In the genomic region with DNA sequence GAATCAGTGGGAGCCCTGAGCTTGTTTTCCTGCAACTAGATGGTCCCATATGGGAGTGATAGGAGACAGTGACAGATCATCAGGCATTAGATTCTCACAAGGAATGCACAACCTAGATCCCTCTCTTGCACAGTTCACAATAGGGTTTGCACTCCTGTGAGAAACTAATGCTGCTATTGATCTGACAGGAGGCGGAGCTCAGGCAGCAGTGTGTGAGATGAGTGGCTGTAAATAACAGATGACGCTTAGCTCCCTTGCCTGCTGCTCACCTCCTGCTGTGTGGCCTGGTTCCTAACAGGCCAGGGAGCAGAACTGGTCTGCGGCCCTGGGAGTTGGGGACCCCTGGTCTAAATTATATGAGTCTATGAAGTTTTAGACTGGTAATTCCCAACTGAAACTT, we compare ENCODE assay signal across 28 cellular contexts. TPM values are rescaled to one million over a fixed set of nuclear protein-coding genes. Genes with fewer than 3 reads are reported as not detected.
A peak's percentile ranks its signal among the peaks of the same experiment; 100 is the strongest.
DNase-seq lines count a peak whose midpoint lies in the region; ATAC-seq, FAIRE-seq and TF ChIP-seq lines count a peak whose summit lies in the region.
"Had no signal": no experiment of that assay in that cellular context is flagged by ENCODE, and none has a peak within 500 bp of the region (broad histone marks: within the 10 kb centered on the region; RNA-seq: fewer than 3 reads in every experiment).

No MANE protein-coding gene starts in this region.

- DNase-seq in MCF 10A (ENCODE audit: unreplicated experiment) (no peak), breast epithelium (ENCODE audit: low spot score in 2 of 2) (no peak), T-helper 17 cell (no peak), pancreas (peak in 4 of 6 donors; percentile 29 to 38 (median 34)), gastrocnemius medialis (no peak), dorsolateral prefrontal cortex (no peak), AML-193 (lab: John Stamatoyannopoulos, UW) (no peak), H4 (ENCODE audit: low spot score) (no peak)
- DNase-seq: activated CD4-positive, alpha-beta T cell treated with anti-CD3 and anti-CD28 coated beads for 48 hours; activated CD8-positive, alpha-beta memory T cell treated with anti-CD3 and anti-CD28 coated beads, Interleukin-2, amount 10 ng/mL, durations not matched to agents 7 days and 5 days; activated naive CD4-positive, alpha-beta T cell treated with anti-CD3 and anti-CD28 coated beads, Interleukin-2, amount 10 ng/mL, durations not matched to agents 7 days and 5 days; activated T-cell treated with anti-CD3 and anti-CD28 coated beads, Interleukin-2, amount 50 U/mL, for 72 hours; esophagus squamous epithelium; left ventricle myocardium inferior; NCI-H1436 treated with DMSO at 0.1 percent for 48 hours; NCI-H446 treated with DMSO at 0.1 percent for 48 hours; ovary; Peyer's patch; SJCRH30; stomach; T-cell had no signal

- H3K36me3 Mint-ChIP-seq in MCF 10A (ENCODE audit: insufficient read depth, unreplicated experiment) (peaks cover 39% of the 10 kb centered on the region), T-helper 17 cell (ENCODE audit: low read depth) (peaks cover 8% of the 10 kb centered on the region)

- H3K9me3 ChIP-seq in breast epithelium (no peaks in the 10 kb centered on the region), T-helper 17 cell (ENCODE audit: control insufficient read depth, low read length, poor library complexity, severe bottlenecking) (no peaks in the 10 kb centered on the region), pancreas (no peaks in the 10 kb centered on the region), gastrocnemius medialis (no peaks in the 10 kb centered on the region)
- H3K9me3 ChIP-seq: esophagus squamous epithelium, left ventricle myocardium inferior, ovary, Peyer's patch, right lobe of liver, SJCRH30, stomach, tibial nerve had no signal

- H3K27ac Mint-ChIP-seq in MCF 10A (ENCODE audit: low read depth, unreplicated experiment) (peak overlapping the region; percentile 54), T-helper 17 cell (peak overlapping the region; percentile 97)
- H3K27ac Mint-ChIP-seq: mesothelial cell of epicardium had no signal

- TF ChIP-seq CTCF in MCF 10A (IDR thresholded peaks at IDR 0.05; ENCODE audit: unreplicated experiment), result no peak
- TF ChIP-seq CTCF in breast epithelium (IDR thresholded peaks at IDR 0.05), result no peak
- no peak for TF ChIP-seq CTCF in pancreas (IDR thresholded peaks at IDR 0.05)
- TF ChIP-seq CTCF in gastrocnemius medialis (IDR thresholded peaks at IDR 0.05 in 4 of 5, conservative IDR thresholded peaks at IDR 0.05 in 1 of 5), result no peak
- TF ChIP-seq CTCF in dorsolateral prefrontal cortex (IDR thresholded peaks at IDR 0.05 in 54 of 56, conservative IDR thresholded peaks at IDR 0.05 in 2 of 56; ENCODE audit: low read depth in 1 of 56, partially characterized antibody in 56 of 56), result no peak

- no peak for FAIRE-seq in pancreas (lab: Jason Lieb, UNC)
- FAIRE-seq: A204.1, K562 had no signal

- H3K36me3 ChIP-seq in breast epithelium, result no peaks in the 10 kb centered on the region
- no peaks in the 10 kb centered on the region for H3K36me3 ChIP-seq in pancreas
- peaks cover 0 to 25% of the 10 kb centered on the region in 2 donors for H3K36me3 ChIP-seq in gastrocnemius medialis
- H3K36me3 ChIP-seq: ovary, Peyer's patch, right lobe of liver, tibial nerve had no signal

- H3K27ac ChIP-seq in breast epithelium (no peak overlapping the region), pancreas (no peak overlapping the region), gastrocnemius medialis (peak overlapping the region in 1 of 4 donors; percentile 23), dorsolateral prefrontal cortex (no peak overlapping the region)
- H3K27ac ChIP-seq: cardiac muscle cell, left ventricle myocardium inferior, ovary, SJCRH30, tibial nerve had no signal

- H3K27me3 Mint-ChIP-seq in MCF 10A (ENCODE audit: insufficient read depth, unreplicated experiment) (no peaks in the 10 kb centered on the region), T-helper 17 cell (no peaks in the 10 kb centered on the region)
- H3K27me3 Mint-ChIP-seq: activated CD8-positive, alpha-beta memory T cell treated with anti-CD3 and anti-CD28 coated beads, Interleukin-2, amount 10 ng/mL, durations not matched to agents 7 days and 5 days; activated naive CD4-positive, alpha-beta T cell treated with anti-CD3 and anti-CD28 coated beads, Interleukin-2, amount 10 ng/mL, durations not matched to agents 7 days and 5 days; natural killer cell treated with Interleukin-12 subunit alpha and Interleukin-12 subunit beta and Interleukin-15 and Interleukin-18, amount 100 ng/mL, for 72 hours; T-cell had no signal

- POLR2A ChIA-PET in MCF 10A (lab: Yijun Ruan, JAX), result interaction anchor here (0.6 to 2.6 kb wide), 6 partner anchors 15 to 391 kb away, joined by 3 to 11 read pairs (median 4); no protein-coding TSS in a partner anchor

- no peaks in the 10 kb centered on the region for H3K9me3 Mint-ChIP-seq in MCF 10A (ENCODE audit: unreplicated experiment)
- H3K9me3 Mint-ChIP-seq: activated naive CD4-positive, alpha-beta T cell treated with anti-CD3 and anti-CD28 coated beads, Interleukin-2, amount 10 ng/mL, durations not matched to agents 7 days and 5 days; activated T-cell treated with anti-CD3 and anti-CD28 coated beads, Interleukin-2, amount 50 U/mL, for 72 hours; natural killer cell treated with Interleukin-12 subunit alpha and Interleukin-12 subunit beta and Interleukin-15 and Interleukin-18, amount 100 ng/mL, for 72 hours; T-cell had no signal

- intact Hi-C loops in MCF 10A (cut with micrococcal nuclease) (no loop called here), breast epithelium (cut with DNase I; ENCODE audit: low total_unique reads) (no loop called here), pancreas (cut with DNase I) (no loop called here), gastrocnemius medialis (cut with DNase I; ENCODE audit: low total_unique reads) (no loop called here), dorsolateral prefrontal cortex (cut with DNase I) (no loop called here)

- H3K27me3 ChIP-seq in breast epithelium (no peaks in the 10 kb centered on the region), pancreas (no peaks in the 10 kb centered on the region), gastrocnemius medialis (no peaks in the 10 kb centered on the region), dorsolateral prefrontal cortex (no peaks in the 10 kb centered on the region)
- H3K27me3 ChIP-seq: cardiac muscle cell, esophagus squamous epithelium, ovary, Peyer's patch, right lobe of liver, SJCRH30, stomach, tibial nerve had no signal

- in situ Hi-C loops in gastrocnemius medialis (cut with MboI; ENCODE audit: low sequenced_read_pairs in 4 of 4), result loop anchor here in 1 of 4 donors (25.0 kb wide), 1 partner anchor 383 kb away; the partner anchor contains the start of gene C1GALT1

- peaks cover 17% of the 10 kb centered on the region for H3K4me1 Mint-ChIP-seq in MCF 10A (ENCODE audit: insufficient read depth, unreplicated experiment)
- H3K4me1 Mint-ChIP-seq in T-helper 17 cell, result peaks cover 36% of the 10 kb centered on the region

- ATAC-seq in T-helper 17 cell (no peak), pancreas (no peak), gastrocnemius medialis (no peak)
- ATAC-seq: activated CD8-positive, alpha-beta memory T cell treated with anti-CD3 and anti-CD28 coated beads, Interleukin-2, amount 10 ng/mL, durations not matched to agents 7 days and 5 days; activated T-cell treated with anti-CD3 and anti-CD28 coated beads, Interleukin-2, amount 50 U/mL, for 72 hours; K562; natural killer cell treated with Interleukin-12 subunit alpha and Interleukin-12 subunit beta and Interleukin-15 and Interleukin-18, amount 100 ng/mL, for 72 hours; T-cell had no signal

- H3K4me3 ChIP-seq in breast epithelium (no peak overlapping the region), pancreas (no peak overlapping the region), gastrocnemius medialis (peak overlapping the region in 2 of 4 donors; percentile 7 to 67), dorsolateral prefrontal cortex (no peak overlapping the region)
- H3K4me3 ChIP-seq: cardiac muscle cell, esophagus squamous epithelium, K562, left ventricle myocardium inferior, ovary, Peyer's patch, right lobe of liver, SJCRH30, stomach, tibial nerve had no signal

- no TSS peak for BruUV-seq in MCF 10A (replicated peaks; lab: Mats Ljungman, UMichigan)

- CTCF ChIA-PET in MCF 10A (lab: Yijun Ruan, JAX), result interaction anchor here (1.0 to 1.1 kb wide), 2 partner anchors 9 to 468 kb away, joined by 3 to 5 read pairs; no protein-coding TSS in a partner anchor

- H3K4me3 Mint-ChIP-seq in MCF 10A (ENCODE audit: unreplicated experiment) (peak overlapping the region; percentile 16), T-helper 17 cell (no peak overlapping the region)
- H3K4me3 Mint-ChIP-seq: mesothelial cell of epicardium; natural killer cell treated with Interleukin-12 subunit alpha and Interleukin-12 subunit beta and Interleukin-15 and Interleukin-18, amount 100 ng/mL, for 72 hours had no signal

- TF ChIP-seq POLR2A in breast epithelium (IDR thresholded peaks at IDR 0.05), result no peak
- no peak for TF ChIP-seq POLR2A in gastrocnemius medialis (IDR thresholded peaks at IDR 0.05)

- peaks cover 0 to 11% of the 10 kb centered on the region in 2 donors for H3K4me1 ChIP-seq in breast epithelium
- peaks cover 9 to 34% (median 15%) of the 10 kb centered on the region in 3 donors for H3K4me1 ChIP-seq in pancreas
- peaks cover 40 to 73% of the 10 kb centered on the region in 2 donors for H3K4me1 ChIP-seq in gastrocnemius medialis

- WGBS in pancreas, 2 donors, result 34 to 42% methylated on average over 3 of the region's 3 CpGs

RNA-seq across cellular contexts. Expression of gene MIOS, which starts 3.9 kb away (rescaled TPM):
- total RNA-seq in MCF 10A (2022) (43.5 and 65.4 TPM in 2 replicates), breast epithelium (10 to 100 TPM; 35.0 to 59.9 (median 56.7) TPM), T-helper 17 cell (10 to 100 TPM; 26.1 to 29.2 TPM), pancreas (10 to 100 TPM; 17.3 to 27.2 (median 20.0) TPM), gastrocnemius medialis (100 to 1,000 TPM in 3 of 4 donors, 10 to 100 TPM in 1; 68.4 to 336 (median 280) TPM), dorsolateral prefrontal cortex (10 to 100 TPM; 22.0 to 49.3 (median 35.6) TPM)
- polyA plus RNA-seq in pancreas, result 10 to 100 TPM in 1 of 2 donors, 1 to 10 TPM in 1; 8.1 to 14.3 TPM
- 46.1 and 52.8 TPM in 2 replicates for total RNA-seq in H4 (2014; rRNA removed; shearing (Covaris generic))

RNA-seq across cellular contexts. Expression of gene COL28A1, which starts 34.9 kb away (rescaled TPM):
- 0.29 and 0.96 TPM in 2 replicates for total RNA-seq in MCF 10A (2022)
- total RNA-seq in breast epithelium, result 1 to 10 TPM; 1.1 to 5.7 (median 4.9) TPM
- total RNA-seq in T-helper 17 cell, result under 1 TPM in 1 of 2 donors, not detected in 1; 0.10 TPM
- total RNA-seq in pancreas, result 1 to 10 TPM in 4 of 6 donors, under 1 TPM in 2; 0.84 to 6.9 (median 2.8) TPM
- polyA plus RNA-seq in pancreas, result 10 to 100 TPM in 1 of 2 donors, 1 to 10 TPM in 1; 9.4 to 14.4 TPM
- 10 to 100 TPM in 1 of 4 donors, 1 to 10 TPM in 2, under 1 TPM in 1; 0.58 to 15.2 (median 2.0) TPM for total RNA-seq in gastrocnemius medialis
- 10 to 100 TPM in 2 of 120 experiments, 1 to 10 TPM in 118; 2.3 to 11.2 (median 5.6) TPM for total RNA-seq in dorsolateral prefrontal cortex
- not detected in 2 replicates for total RNA-seq in H4 (2014; rRNA removed; shearing (Covaris generic))
- total RNA-seq: activated CD8-positive, alpha-beta memory T cell treated with anti-CD3 and anti-CD28 coated beads, Interleukin-2, amount 10 ng/mL, durations not matched to agents 7 days and 5 days had no signal

Comparison
In these comparisons a context has a peak if more than half of its experiments do, and no peak if none do; other contexts are left out.
1. DNase-seq: peak in pancreas (4 of 6); none in MCF 10A (single experiment), breast epithelium (0 of 2), T-helper 17 cell (0 of 3), gastrocnemius medialis (0 of 2), dorsolateral prefrontal cortex (0 of 10), AML-193 (0 of 2) and H4 (single experiment).